In genomic region chr7:140069298-140069949, GRCh38 we compare ENCODE assay signal across 17 cellular contexts.
"Had no signal": no experiment of that assay in that cellular context is flagged by ENCODE, and none has a peak within 500 bp of the region (broad histone marks: within the 10 kb centered on the region; RNA-seq: fewer than 3 reads in every experiment).

No MANE protein-coding gene starts in this region.

- H3K4me3 ChIP-seq: adrenal gland, esophagus squamous epithelium, prostate gland, right atrium auricular region, vagina had no signal

- ATAC-seq: activated CD8-positive, alpha-beta memory T cell treated with anti-CD3 and anti-CD28 coated beads, Interleukin-2, amount 10 ng/mL, durations not matched to agents 7 days and 5 days; effector memory CD8-positive, alpha-beta T cell; left ventricle myocardium superior; WTC11 had no signal

- H3K27ac Mint-ChIP-seq: activated CD8-positive, alpha-beta memory T cell treated with anti-CD3 and anti-CD28 coated beads, Interleukin-2, amount 10 ng/mL, durations not matched to agents 7 days and 5 days; effector memory CD8-positive, alpha-beta T cell; memory B cell; WTC11 had no signal

- H3K27ac ChIP-seq: adrenal gland, esophagus squamous epithelium, prostate gland, right atrium auricular region, vagina had no signal

- H3K4me1 ChIP-seq: adrenal gland, esophagus squamous epithelium, prostate gland, right atrium auricular region, vagina had no signal

- H3K4me1 Mint-ChIP-seq: activated CD8-positive, alpha-beta memory T cell treated with anti-CD3 and anti-CD28 coated beads, Interleukin-2, amount 10 ng/mL, durations not matched to agents 7 days and 5 days; memory B cell; naive B cell; WTC11 had no signal

- H3K27me3 ChIP-seq: adrenal gland, esophagus squamous epithelium, right atrium auricular region, vagina had no signal

- H3K4me3 Mint-ChIP-seq: activated CD8-positive, alpha-beta memory T cell treated with anti-CD3 and anti-CD28 coated beads, Interleukin-2, amount 10 ng/mL, durations not matched to agents 7 days and 5 days; effector memory CD8-positive, alpha-beta T cell; memory B cell; naive B cell; WTC11 had no signal

- DNase-seq: activated CD8-positive, alpha-beta memory T cell treated with anti-CD3 and anti-CD28 coated beads, Interleukin-2, amount 10 ng/mL, durations not matched to agents 7 days and 5 days; activated gamma-delta T cell treated with Interleukin-2 at 50 U/mL for 16 hours; effector memory CD8-positive, alpha-beta T cell; esophagus squamous epithelium; left ventricle myocardium superior; naive B cell; stimulated activated CD4-positive, alpha-beta T cell treated with anti-CD3 and anti-CD28 coated beads, Interleukin-12 subunit alpha, Interleukin-12 subunit beta, amount 100 ng/mL, for 4 hours; stimulated activated CD4-positive, alpha-beta T cell treated with anti-CD3 and anti-CD28 coated beads, Interleukin-1b, Interleukin-23, amount 100 ng/mL, for 48 hours; stimulated activated CD8-positive, alpha-beta memory T cell treated with anti-CD3 and anti-CD28 coated beads, Interleukin-4, amount 100 ng/mL, for 48 hours; stimulated activated naive CD4-positive, alpha-beta T cell treated with Interleukin-2 at 50 U/mL for 16 hours; trophoblast cell had no signal

- H3K9me3 ChIP-seq: prostate gland, vagina had no signal

- H3K36me3 ChIP-seq: adrenal gland, esophagus squamous epithelium, prostate gland, right atrium auricular region, vagina had no signal
